Comparison of ENCODE assay signal across 1 cellular context in genomic region chr10:109838592-109839244, GRCh38.
TF ChIP-seq lines count a peak whose summit lies in the region.

No MANE protein-coding gene starts in this region.

TF ChIP-seq in HCT116, 20 proteins besides CTCF, POLR2A, EP300 and RAD21 (continued from another document):
- TF ChIP-seq EZH2phosphoT487 (IDR thresholded peaks at IDR 0.05; ENCODE audit: borderline replicate concordance) = no peak
- no peak for TF ChIP-seq SIN3A (IDR thresholded peaks at IDR 0.05; ENCODE audit: low read depth)
- no peak for TF ChIP-seq EGR1 (IDR thresholded peaks at IDR 0.05; ENCODE audit: low read depth)
- TF ChIP-seq, protein P1, sequence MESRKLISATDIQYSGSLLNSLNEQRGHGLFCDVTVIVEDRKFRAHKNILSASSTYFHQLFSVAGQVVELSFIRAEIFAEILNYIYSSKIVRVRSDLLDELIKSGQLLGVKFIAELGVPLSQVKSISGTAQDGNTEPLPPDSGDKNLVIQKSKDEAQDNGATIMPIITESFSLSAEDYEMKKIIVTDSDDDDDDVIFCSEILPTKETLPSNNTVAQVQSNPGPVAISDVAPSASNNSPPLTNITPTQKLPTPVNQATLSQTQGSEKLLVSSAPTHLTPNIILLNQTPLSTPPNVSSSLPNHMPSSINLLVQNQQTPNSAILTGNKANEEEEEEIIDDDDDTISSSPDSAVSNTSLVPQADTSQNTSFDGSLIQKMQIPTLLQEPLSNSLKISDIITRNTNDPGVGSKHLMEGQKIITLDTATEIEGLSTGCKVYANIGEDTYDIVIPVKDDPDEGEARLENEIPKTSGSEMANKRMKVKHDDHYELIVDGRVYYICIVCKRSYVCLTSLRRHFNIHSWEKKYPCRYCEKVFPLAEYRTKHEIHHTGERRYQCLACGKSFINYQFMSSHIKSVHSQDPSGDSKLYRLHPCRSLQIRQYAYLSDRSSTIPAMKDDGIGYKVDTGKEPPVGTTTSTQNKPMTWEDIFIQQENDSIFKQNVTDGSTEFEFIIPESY (IDR thresholded peaks at IDR 0.05; ENCODE audit: extremely low read depth, insufficient replicate concordance, low read length) = no peak
- no peak for TF ChIP-seq CBX3 (IDR thresholded peaks at IDR 0.05; ENCODE audit: low read depth)
- TF ChIP-seq ZFX (IDR thresholded peaks at IDR 0.05) = no peak
- TF ChIP-seq SRF (IDR thresholded peaks at IDR 0.05; ENCODE audit: low read depth) = no peak
